Comparison of ENCODE assay signal across 1 cellular context in the genomic region with DNA sequence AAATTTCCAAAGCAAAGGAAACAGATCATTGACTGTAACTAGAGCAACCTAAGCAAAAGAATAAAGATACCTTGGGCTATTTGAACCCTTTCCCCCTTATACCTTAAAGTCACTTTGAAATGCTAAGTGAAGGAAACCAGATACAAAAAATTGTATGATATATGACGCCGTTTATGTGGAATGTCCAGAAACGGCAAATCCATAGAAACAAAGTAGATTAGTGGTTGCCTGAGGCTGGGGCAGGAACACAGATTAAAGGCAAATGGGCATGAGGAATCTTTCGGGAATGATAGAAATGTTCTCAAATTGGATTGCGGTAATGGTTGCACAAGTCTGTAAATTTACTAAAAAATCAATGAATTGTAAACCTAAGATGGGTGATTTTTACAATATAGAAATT.
TF ChIP-seq lines count a peak whose summit lies in the region.

No MANE protein-coding gene starts in this region.

TF ChIP-seq in SK-N-SH, 30 proteins besides CTCF, POLR2A, EP300 and RAD21 (continued from another document):
- peak; percentile 96 for TF ChIP-seq PBX3 (IDR thresholded peaks at IDR 0.05)
- peak; percentile 98 for TF ChIP-seq TCF12 (IDR thresholded peaks at IDR 0.05)
TF ChIP-seq in SK-N-SH: peak in this region for 11.
